Comparison of ENCODE assay signal across 8 cellular contexts in the genomic region with DNA sequence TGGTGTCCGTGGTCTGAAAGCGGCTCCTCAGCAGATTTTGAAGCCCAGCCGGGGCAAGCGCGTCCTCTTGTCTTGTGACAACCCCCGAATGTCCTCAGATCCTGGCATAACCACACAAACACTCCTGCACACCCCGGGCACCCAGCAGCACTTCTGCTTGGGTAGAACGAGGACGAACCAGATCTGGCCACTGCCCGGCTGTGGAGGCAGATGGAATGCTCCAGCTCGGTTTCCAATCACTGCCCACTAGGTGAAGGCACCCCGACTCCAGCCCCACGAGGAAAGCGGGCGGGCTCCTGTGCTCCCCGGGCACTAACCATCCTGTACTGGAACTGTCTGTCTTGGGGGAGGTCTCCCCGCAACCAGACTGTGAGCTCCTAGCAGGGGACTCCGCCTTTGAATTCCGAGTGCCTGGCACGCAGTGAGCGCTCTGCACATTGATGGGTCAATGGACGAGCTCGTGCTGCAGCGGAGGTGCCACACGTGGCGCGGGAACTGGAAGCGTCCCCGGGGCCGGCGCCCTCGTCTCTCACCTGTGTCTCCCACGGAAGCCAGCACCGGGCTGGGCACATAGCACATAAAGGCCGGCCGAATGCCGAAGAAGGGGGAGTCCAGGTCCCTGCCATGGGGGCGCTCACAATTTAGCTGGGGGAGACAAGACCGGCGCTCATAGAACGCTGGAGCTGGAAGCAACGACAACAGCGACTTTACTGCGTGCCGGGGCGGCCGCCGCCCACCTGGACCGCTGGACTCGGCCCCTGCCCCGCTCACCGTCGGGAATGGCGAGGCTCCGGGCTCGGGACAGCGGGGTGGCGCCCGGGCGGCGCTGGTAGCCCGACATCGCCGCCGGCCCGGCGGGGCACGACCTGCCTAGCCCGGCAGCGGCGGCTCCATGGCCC. TPM values are rescaled to one million over a fixed set of nuclear protein-coding genes. Genes with fewer than 3 reads are reported as not detected.
A peak's percentile ranks its signal among the peaks of the same experiment; 100 is the strongest.
DNase-seq lines count a peak whose midpoint lies in the region; ATAC-seq, FAIRE-seq and TF ChIP-seq lines count a peak whose summit lies in the region.

No MANE protein-coding gene starts in this region.

- TF ChIP-seq CTCF in CD14-positive monocyte (IDR thresholded peaks at IDR 0.05) = no peak
- TF ChIP-seq CTCF in SU-DHL-6 (IDR thresholded peaks at IDR 0.05; ENCODE audit: insufficient read depth, low read length, poor library complexity, severe bottlenecking) = no peak
- peak; percentile 1 for TF ChIP-seq CTCF in bronchial epithelial cell (IDR thresholded peaks at IDR 0.05; ENCODE audit: insufficient read depth, low read length, severe bottlenecking)

- H2AFZ ChIP-seq in SU-DHL-6 (ENCODE audit: low read depth, low read length, severe bottlenecking) = no peak overlapping the region

- H3F3A ChIP-seq in SU-DHL-6 (ENCODE audit: insufficient read depth) = no peaks in the 10 kb centered on the region

- peaks cover 11% of the 10 kb centered on the region; the same call in 1 of the 2 replicates for H3K36me3 ChIP-seq in SU-DHL-6 (ENCODE audit: low read length)
- H3K36me3 ChIP-seq in bronchial epithelial cell (ENCODE audit: control insufficient read depth, insufficient read depth, low read length) = peaks cover 37% of the 10 kb centered on the region

- intact Hi-C loops in CD14-positive monocyte (cut with micrococcal nuclease) = loop anchor here in 1 of 2 donors (5.0 kb wide), 1 partner anchor 48 kb away; a partner anchor contains a TSS

- no peak for DNase-seq in CD14-positive monocyte (ENCODE audit: low spot score)
- DNase-seq in GM19239 (ENCODE audit: insufficient read length, low spot score) = peak; percentile 63
- DNase-seq in bronchial epithelial cell (ENCODE audit: low read depth) = peak; percentile 7
- DNase-seq in kidney tubule cell (ENCODE audit: low spot score) = peak; percentile 56
- peak; percentile 47 for DNase-seq in stimulated activated CD4-positive, alpha-beta T cell treated with anti-CD3 and anti-CD28 coated beads, Interleukin-4, amount 100 ng/mL, for 24 hours
- no peak for DNase-seq in inferior parietal cortex (ENCODE audit: extremely low spot score)

- H3K27ac ChIP-seq in SU-DHL-6 (ENCODE audit: low read depth, low read length) = peak overlapping the region; percentile 62

- peaks cover 44% of the 10 kb centered on the region for H3K79me2 ChIP-seq in SU-DHL-6 (ENCODE audit: insufficient read depth, low read length)

- peak; percentile 47 for FAIRE-seq in GM19239 (lab: Jason Lieb, UNC)
- no peak for FAIRE-seq in bronchial epithelial cell (lab: Jason Lieb, UNC)

- H3K4me3 ChIP-seq in SU-DHL-6 (ENCODE audit: insufficient read depth, low read length, poor library complexity, severe bottlenecking) = peak overlapping the region; percentile 90
- peak overlapping the region; percentile 96 for H3K4me3 ChIP-seq in bronchial epithelial cell (ENCODE audit: low read depth, low read length)

- peak overlapping the region; percentile 86 to 91 for H3K4me3 Mint-ChIP-seq in CD14-positive monocyte

- peak overlapping the region; percentile 95 for H3K9ac ChIP-seq in SU-DHL-6 (ENCODE audit: low read length)

- no peaks in the 10 kb centered on the region for H4K20me1 ChIP-seq in SU-DHL-6 (ENCODE audit: low read depth, low read length)

- peaks cover 0 to 2% (median 0%) of the 10 kb centered on the region in 7 donors for H3K9me3 Mint-ChIP-seq in CD14-positive monocyte

- H3K4me1 Mint-ChIP-seq in CD14-positive monocyte = peaks cover 29% of the 10 kb centered on the region

- H3K27ac Mint-ChIP-seq in CD14-positive monocyte = peak overlapping the region; percentile 38 to 95 (median 86)

- H3K36me3 Mint-ChIP-seq in CD14-positive monocyte = peaks cover 48 to 62% of the 10 kb centered on the region in 2 donors

- H3K9me3 ChIP-seq in SU-DHL-6 (ENCODE audit: insufficient read depth, low read length) = no peaks in the 10 kb centered on the region

- H3K27me3 ChIP-seq in SU-DHL-6 (ENCODE audit: low read length) (no peaks in the 10 kb centered on the region), bronchial epithelial cell (ENCODE audit: control insufficient read depth, insufficient read depth, low read length) (no peaks in the 10 kb centered on the region)

- H3K27me3 Mint-ChIP-seq in CD14-positive monocyte (ENCODE audit: low read depth in 3 of 3) = peaks cover 0 to 3% (median 0%) of the 10 kb centered on the region in 3 donors

- ATAC-seq in HG03457 (IDR thresholded peaks at IDR 0.05; ENCODE audit: unreplicated experiment) = peak; percentile 9

- no peaks in the 10 kb centered on the region for H3K9me2 ChIP-seq in SU-DHL-6 (replicated peaks; ENCODE audit: insufficient read depth, low read length)

- H3K4me2 ChIP-seq in SU-DHL-6 (ENCODE audit: low read depth, low read length, poor library complexity, severe bottlenecking) = peak overlapping the region; percentile 88

RNA-seq across cellular contexts. Expression of a gene that starts 0.6 kb away (rescaled TPM):
- 1 to 10 TPM; 3.3 to 9.6 TPM for polyA plus RNA-seq in CD14-positive monocyte
- 48.9 and 89.0 TPM in 2 replicates for total RNA-seq in bronchial epithelial cell

RNA-seq across cellular contexts. Expression of a gene that starts 0.7 kb away (rescaled TPM):
- polyA plus RNA-seq in CD14-positive monocyte = 10 to 100 TPM; 23.1 to 24.9 TPM
- total RNA-seq in bronchial epithelial cell = 39.2 and 43.2 TPM in 2 replicates

RNA-seq across cellular contexts. Expression of a gene that starts 9.8 kb away (rescaled TPM):
- 1 to 10 TPM in 1 of 2 donors, under 1 TPM in 1; 0.59 to 1.2 TPM for polyA plus RNA-seq in CD14-positive monocyte
- 3.7 and 3.8 TPM in 2 replicates for total RNA-seq in bronchial epithelial cell

RNA-seq across cellular contexts. Expression of a gene that starts 29.8 kb away (rescaled TPM):
- 1 to 10 TPM; 1.0 TPM for polyA plus RNA-seq in CD14-positive monocyte
- 2.4 and 3.1 TPM in 2 replicates for total RNA-seq in bronchial epithelial cell

RNA-seq across cellular contexts. Expression of a gene that starts 36.3 kb away (rescaled TPM):
- 10 to 100 TPM; 34.3 to 41.4 TPM for polyA plus RNA-seq in CD14-positive monocyte
- 0.51 and 0.53 TPM in 2 replicates for total RNA-seq in bronchial epithelial cell

Comparison
In these comparisons a context has a peak if more than half of its experiments do, and no peak if none do; other contexts are left out.
1. DNase-seq: peak in GM19239 (single experiment), bronchial epithelial cell (single experiment), kidney tubule cell (single experiment) and stimulated activated CD4-positive, alpha-beta T cell treated with anti-CD3 and anti-CD28 coated beads, Interleukin-4, amount 100 ng/mL, for 24 hours (single experiment); none in CD14-positive monocyte (single experiment) and inferior parietal cortex (single experiment).